8 cellular contexts compared by ENCODE assay signal in the genomic region with DNA sequence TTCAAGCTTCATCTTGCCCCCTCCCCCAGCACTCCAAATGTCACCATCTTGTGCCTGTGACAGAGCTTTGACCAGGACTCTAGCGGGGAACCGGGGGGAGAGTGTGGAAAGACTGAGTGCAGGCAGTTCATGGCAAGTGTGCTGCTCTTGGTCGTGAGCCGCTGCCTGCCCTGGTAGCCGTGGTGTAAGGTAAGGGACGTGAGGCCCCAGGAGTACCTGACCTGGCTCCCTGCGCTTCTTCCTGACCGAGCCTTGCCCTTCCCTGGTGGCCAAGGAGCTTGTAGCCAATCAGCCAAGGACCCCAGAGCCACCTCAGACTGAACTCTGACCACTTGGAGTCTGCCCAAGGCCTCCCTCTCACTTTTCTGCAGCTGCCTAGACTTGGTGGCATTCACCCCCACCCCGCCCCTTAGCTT. TPM values are rescaled to one million over a fixed set of nuclear protein-coding genes. Genes with fewer than 3 reads are reported as not detected.
DNase-seq lines count a peak whose midpoint lies in the region; ATAC-seq, FAIRE-seq and TF ChIP-seq lines count a peak whose summit lies in the region.

No MANE protein-coding gene starts in this region.

- H3K4me1 ChIP-seq in lower lobe of right lung (peaks cover 81% of the 10 kb centered on the region), upper lobe of left lung (peaks cover 54 to 95% (median 66%) of the 10 kb centered on the region in 4 donors)

- ATAC-seq in lower lobe of right lung = no peak
- ATAC-seq in upper lobe of left lung (ENCODE audit: low FRiP score in 2 of 2) = no peak

- no peak for TF ChIP-seq CTCF in astrocyte of the cerebellum (IDR thresholded peaks at IDR 0.05; ENCODE audit: low read depth, low read length, missing control alignments)
- TF ChIP-seq CTCF in lower lobe of right lung (IDR thresholded peaks at IDR 0.05) = no peak
- no peak for TF ChIP-seq CTCF in upper lobe of left lung (IDR thresholded peaks at IDR 0.05)

- no peak for TF ChIP-seq POLR2A in upper lobe of left lung (IDR thresholded peaks at IDR 0.05)

- no peaks in the 10 kb centered on the region for H3K9me3 ChIP-seq in lower lobe of right lung
- H3K9me3 ChIP-seq in upper lobe of left lung = no peaks in the 10 kb centered on the region

- no peak for FAIRE-seq in RCC 7860 (lab: Jason Lieb, UNC)

- H3K36me3 ChIP-seq in lower lobe of right lung (peaks cover 5% of the 10 kb centered on the region), upper lobe of left lung (peaks cover 0 to under 1% (median 0%) of the 10 kb centered on the region in 4 donors)

- H3K27me3 ChIP-seq in lower lobe of right lung (ENCODE audit: low read depth) (no peaks in the 10 kb centered on the region), upper lobe of left lung (no peaks in the 10 kb centered on the region)

- no peak for TF ChIP-seq EP300 in upper lobe of left lung (IDR thresholded peaks at IDR 0.05)

- peak; percentile 74 for DNase-seq in activated effector memory CD4-positive, alpha-beta T cell treated with anti-CD3 and anti-CD28 coated beads, Interleukin-2, amount 50 U/mL, for 16 hours
- no peak for DNase-seq in activated effector memory CD4-positive, alpha-beta T cell treated with Interleukin-2 at 50 U/mL for 16 hours
- DNase-seq in astrocyte of the cerebellum (ENCODE audit: low read depth) = no peak
- DNase-seq in lower lobe of right lung = no peak
- no peak for DNase-seq in upper lobe of left lung
- DNase-seq in ACHN = no peak
- DNase-seq in NCI-H2029 treated with DMSO at 0.1 percent for 48 hours (lab: John Stamatoyannopoulos, UW) = no peak
- no peak for DNase-seq in RCC 7860 (ENCODE audit: low spot score)

- 54 to 55% methylated on average over 9 of the region's 9 CpGs for WGBS in upper lobe of left lung, 2 donors

- in situ Hi-C loops in astrocyte of the cerebellum (cut with HindIII; ENCODE audit: low sequenced_read_pairs) = no loop called here
- in situ Hi-C loops in ACHN (cut with HindIII; ENCODE audit: low pct_ligation_motif_present, low pct_unique_long_range_greater_than_20kb, low sequenced_read_pairs) = no loop called here

- peak overlapping the region; percentile 75 for H3K4me3 ChIP-seq in astrocyte of the cerebellum (ENCODE audit: low read depth, low read length)
- H3K4me3 ChIP-seq in lower lobe of right lung = peak overlapping the region; percentile 75
- peak overlapping the region in 3 of 4 donors; percentile 61 to 95 (median 84) for H3K4me3 ChIP-seq in upper lobe of left lung

- intact Hi-C loops in lower lobe of right lung (cut with DNase I) = no loop called here

- peak overlapping the region; percentile 37 for H3K27ac ChIP-seq in lower lobe of right lung
- peak overlapping the region; percentile 48 to 90 (median 80) for H3K27ac ChIP-seq in upper lobe of left lung

RNA-seq across cellular contexts. Expression of gene DGKZ, which starts 1.3 kb away (rescaled TPM):
- 55.3 TPM for total RNA-seq in lower lobe of right lung
- 100 to 1,000 TPM in 2 of 6 donors, 10 to 100 TPM in 4; 55.1 to 145 (median 65.5) TPM for total RNA-seq in upper lobe of left lung

RNA-seq across cellular contexts. Expression of gene MDK, which starts 32.9 kb away (rescaled TPM):
- total RNA-seq in lower lobe of right lung = 26.1 TPM
- total RNA-seq in upper lobe of left lung = 10 to 100 TPM in 5 of 6 donors, not detected in 1; 14.3 to 44.8 (median 34.1) TPM

RNA-seq across cellular contexts. Expression of gene CHRM4, which starts 43.0 kb away (rescaled TPM):
- total RNA-seq in lower lobe of right lung = not detected
- 1 to 10 TPM in 1 of 6 donors, under 1 TPM in 3, not detected in 2; 0.34 to 1.4 (median 0.53) TPM for total RNA-seq in upper lobe of left lung
